In genomic region chr17:18920911-18921441, GRCh38 we compare ENCODE assay signal across 11 cellular contexts. TPM values are rescaled to one million over a fixed set of nuclear protein-coding genes. Genes with fewer than 3 reads are reported as not detected.
A peak's percentile ranks its signal among the peaks of the same experiment; 100 is the strongest.
DNase-seq lines count a peak whose midpoint lies in the region; ATAC-seq and TF ChIP-seq lines count a peak whose summit lies in the region.
"Had no signal": no experiment of that assay in that cellular context is flagged by ENCODE, and none has a peak within 500 bp of the region (broad histone marks: within the 10 kb centered on the region; RNA-seq: fewer than 3 reads in every experiment).

No MANE protein-coding gene starts in this region.

- no peaks in the 10 kb centered on the region for H4K20me1 ChIP-seq in MM.1S (ENCODE audit: insufficient read depth, low read length)

- H3K36me3 Mint-ChIP-seq in activated T-cell treated with anti-CD3 and anti-CD28 coated beads, Interleukin-2, amount 50 U/mL, for 4 hours (ENCODE audit: insufficient read depth): peaks cover 24% of the 10 kb centered on the region
- peaks cover 53% of the 10 kb centered on the region for H3K36me3 Mint-ChIP-seq in endodermal cell (ENCODE audit: low read depth)

- H3K27ac ChIP-seq in MM.1S (ENCODE audit: low read length) (peak overlapping the region; percentile 49), endodermal cell (ENCODE audit: low read depth, low read length) (no peak overlapping the region)

- H3K9ac ChIP-seq in MM.1S (ENCODE audit: low read length): no peak overlapping the region
- H3K9ac ChIP-seq in endodermal cell (ENCODE audit: extremely low read depth, low read length, poor library complexity, severe bottlenecking): no peak overlapping the region

- H3K36me3 ChIP-seq in MM.1S (replicated peaks; ENCODE audit: insufficient read depth, low read length) (no peaks in the 10 kb centered on the region), endodermal cell (ENCODE audit: control insufficient read depth, insufficient read depth, low read length) (peaks cover 58% of the 10 kb centered on the region)

- no peaks in the 10 kb centered on the region for H3K79me2 ChIP-seq in MM.1S (ENCODE audit: low read length)

- peak overlapping the region; percentile 34; the same call in 1 of the 2 replicates for H3K4me2 ChIP-seq in MM.1S (ENCODE audit: low read depth, low read length)

- H3K4me1 ChIP-seq in MM.1S (ENCODE audit: low read length): peaks cover 15% of the 10 kb centered on the region
- H3K4me1 ChIP-seq in endodermal cell (ENCODE audit: control insufficient read depth, insufficient read depth, low read length): no peaks in the 10 kb centered on the region

- H3K27me3 Mint-ChIP-seq in activated T-cell treated with anti-CD3 and anti-CD28 coated beads, Interleukin-2, amount 50 U/mL, for 4 hours (ENCODE audit: low read depth): no peaks in the 10 kb centered on the region
- H3K27me3 Mint-ChIP-seq in endodermal cell (ENCODE audit: insufficient read depth): no peaks in the 10 kb centered on the region

- H3K9me2 ChIP-seq in MM.1S (replicated peaks; ENCODE audit: insufficient read depth, low read length): no peaks in the 10 kb centered on the region

- H3K9me3 Mint-ChIP-seq in activated T-cell treated with anti-CD3 and anti-CD28 coated beads, Interleukin-2, amount 50 U/mL, for 4 hours: no peaks in the 10 kb centered on the region
- no peaks in the 10 kb centered on the region for H3K9me3 Mint-ChIP-seq in endodermal cell

- no peak overlapping the region for H2AFZ ChIP-seq in MM.1S (ENCODE audit: low read length)

- peak; percentile 9 to 30 for ATAC-seq in activated T-cell treated with anti-CD3 and anti-CD28 coated beads, Interleukin-2, amount 50 U/mL, for 4 hours
- ATAC-seq in stimulated activated naive CD8-positive, alpha-beta T cell treated with anti-CD3 and anti-CD28 coated beads, Interleukin-15, Interleukin-2, amounts not matched to agents 100 U/mL and 50 U/mL, for 24 hours: peak; percentile 29

- peaks cover 8% of the 10 kb centered on the region; the same call in 1 of the 2 replicates for H3F3A ChIP-seq in MM.1S (ENCODE audit: insufficient read depth, low read length)

- H3K4me1 Mint-ChIP-seq in activated T-cell treated with anti-CD3 and anti-CD28 coated beads, Interleukin-2, amount 50 U/mL, for 4 hours (ENCODE audit: low read depth): peaks cover 56% of the 10 kb centered on the region
- H3K4me1 Mint-ChIP-seq in endodermal cell: peaks cover 3% of the 10 kb centered on the region

- WGBS in endodermal cell (ENCODE audit: insufficient coverage in 1 of 2, insufficient read length in 1 of 2), 2 experiments: 90 to 92% methylated on average over 5 to 6 of the region's 6 CpGs

- peak overlapping the region; percentile 37 for H3K27ac Mint-ChIP-seq in endodermal cell

- H3K4me3 ChIP-seq in MM.1S (ENCODE audit: low read length): no peak overlapping the region
- H3K4me3 ChIP-seq in endodermal cell (ENCODE audit: low read length): no peak overlapping the region

- no peak for DNase-seq in activated T-cell treated with anti-CD3 and anti-CD28 coated beads, Interleukin-2, amount 50 U/mL, for 4 hours
- DNase-seq in activated T-cell treated with anti-CD3 and anti-CD28 coated beads for 4 hours (no peak), MM.1S (peak; percentile 60), endodermal cell (no peak), NCI-H2107 treated with DMSO at 0.1 percent for 48 hours (lab: John Stamatoyannopoulos, UW; ENCODE audit: unreplicated experiment) (no peak), SW480 (ENCODE audit: low spot score) (no peak), germinal center (ENCODE audit: low spot score) (no peak)
- DNase-seq in stimulated activated naive CD8-positive, alpha-beta T cell treated with anti-CD3 and anti-CD28 coated beads, Interleukin-15, Interleukin-2, amounts not matched to agents 100 U/mL and 50 U/mL, for 24 hours: no peak
- DNase-seq: activated CD8-positive, alpha-beta memory T cell treated with anti-CD3 and anti-CD28 coated beads for 24 hours; NCI-H187 treated with DMSO at 0.1 percent for 48 hours had no signal

- no peaks in the 10 kb centered on the region for H3K27me3 ChIP-seq in MM.1S (replicated peaks; ENCODE audit: insufficient read depth, low read length)
- H3K27me3 ChIP-seq in endodermal cell (ENCODE audit: control insufficient read depth, insufficient read depth, low read length, poor library complexity, severe bottlenecking): no peaks in the 10 kb centered on the region

- H3K9me3 ChIP-seq in MM.1S (replicated peaks; ENCODE audit: insufficient read depth, low read length): no peaks in the 10 kb centered on the region
- H3K9me3 ChIP-seq in endodermal cell (ENCODE audit: control insufficient read depth, low read length): no peaks in the 10 kb centered on the region

- H3K4me3 Mint-ChIP-seq in activated T-cell treated with anti-CD3 and anti-CD28 coated beads, Interleukin-2, amount 50 U/mL, for 4 hours: peak overlapping the region; percentile 25
- no peak overlapping the region for H3K4me3 Mint-ChIP-seq in endodermal cell

- no peak for TF ChIP-seq CTCF in MM.1S (IDR thresholded peaks at IDR 0.05; ENCODE audit: low read length)
- no peak for TF ChIP-seq CTCF in endodermal cell (conservative IDR thresholded peaks at IDR 0.05)

RNA-seq across cellular contexts. Expression of gene SLC5A10, which starts 31.0 kb away (rescaled TPM):
- total RNA-seq in activated T-cell treated with anti-CD3 and anti-CD28 coated beads, Interleukin-2, amount 50 U/mL, for 4 hours: not detected
- total RNA-seq in endodermal cell: under 1 TPM; 0.11 to 0.29 TPM
- polyA plus RNA-seq in endodermal cell (2013, experiment 1 of 2): not detected
- not detected for polyA plus RNA-seq in endodermal cell (2013, experiment 2 of 2)
- total RNA-seq: glomerular endothelial cell had no signal
